Comparison of ENCODE assay signal across 15 cellular contexts in the genomic region with DNA sequence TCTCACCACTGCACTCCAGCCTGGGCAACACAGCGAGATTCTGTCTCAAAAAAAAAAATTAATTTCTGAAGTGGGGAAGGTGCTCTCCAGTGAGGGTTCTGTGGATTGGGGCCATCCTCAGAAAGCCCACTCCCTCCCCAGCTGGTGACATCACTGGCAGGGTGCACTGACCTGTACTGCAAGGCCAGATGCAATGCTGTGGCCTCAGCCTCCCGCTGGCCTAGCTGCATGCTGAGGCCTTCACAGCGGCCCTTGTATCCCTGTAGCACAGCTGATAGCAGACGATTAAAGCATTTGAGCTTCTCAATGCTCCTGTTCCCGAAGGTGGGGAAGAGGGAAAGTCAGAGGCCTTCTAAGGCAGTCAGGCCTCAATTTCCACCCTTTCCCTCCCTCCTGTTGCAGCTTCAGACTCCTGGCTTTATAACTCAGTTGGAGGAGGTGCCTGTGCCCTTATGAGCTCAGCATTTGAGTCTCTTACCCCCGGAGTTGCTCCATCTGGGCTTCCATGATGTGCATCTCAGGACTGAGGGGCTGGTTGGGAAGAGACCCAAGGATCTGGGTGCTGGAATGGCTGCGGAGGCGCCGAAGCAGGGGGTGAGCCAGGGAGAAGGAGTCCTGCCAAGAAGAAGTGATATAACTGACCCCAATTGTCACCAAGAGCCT. TPM values are rescaled to one million over a fixed set of nuclear protein-coding genes. Genes with fewer than 3 reads are reported as not detected.
"Had no signal": no experiment of that assay in that cellular context is flagged by ENCODE, and none has a peak within 500 bp of the region (broad histone marks: within the 10 kb centered on the region; RNA-seq: fewer than 3 reads in every experiment).

No MANE protein-coding gene starts in this region.

- H3K4me3 ChIP-seq: cardiac muscle cell, dorsolateral prefrontal cortex, spleen, stomach, testis, upper lobe of left lung had no signal

- H3K36me3 ChIP-seq: cardiac muscle cell, stomach had no signal

- H3K27me3 ChIP-seq: cardiac muscle cell, dorsolateral prefrontal cortex, spleen, stomach, testis, upper lobe of left lung had no signal

- H3K4me1 ChIP-seq: testis had no signal

- H3K27ac ChIP-seq: cardiac muscle cell, dorsolateral prefrontal cortex, spleen, stomach, testis, upper lobe of left lung had no signal

- DNase-seq: activated CD4-positive, alpha-beta T cell treated with anti-CD3 and anti-CD28 coated beads, Interleukin-2, amount 50 U/mL, for 1 hour; activated CD4-positive, CD25-positive, alpha-beta regulatory T cell; activated CD8-positive, alpha-beta memory T cell treated with anti-CD3 and anti-CD28 coated beads for 24 hours; activated naive CD8-positive, alpha-beta T cell treated with anti-CD3 and anti-CD28 coated beads, Interleukin-2, amount 10 ng/mL, durations not matched to agents 7 days and 5 days; anterior cingulate cortex; dorsolateral prefrontal cortex; endodermal cell; hypothalamus; spleen; stomach; testis; upper lobe of left lung had no signal

- H3K9me3 ChIP-seq: testis, upper lobe of left lung had no signal

RNA-seq across cellular contexts. Expression of a gene that starts 5.3 kb away (rescaled TPM):
- total RNA-seq: activated naive CD8-positive, alpha-beta T cell treated with anti-CD3 and anti-CD28 coated beads, Interleukin-2, amount 10 ng/mL, durations not matched to agents 7 days and 5 days; mesothelial cell of epicardium; osteocyte had no signal
